ENCODE assay signal across 1 cellular context in the genomic region with DNA sequence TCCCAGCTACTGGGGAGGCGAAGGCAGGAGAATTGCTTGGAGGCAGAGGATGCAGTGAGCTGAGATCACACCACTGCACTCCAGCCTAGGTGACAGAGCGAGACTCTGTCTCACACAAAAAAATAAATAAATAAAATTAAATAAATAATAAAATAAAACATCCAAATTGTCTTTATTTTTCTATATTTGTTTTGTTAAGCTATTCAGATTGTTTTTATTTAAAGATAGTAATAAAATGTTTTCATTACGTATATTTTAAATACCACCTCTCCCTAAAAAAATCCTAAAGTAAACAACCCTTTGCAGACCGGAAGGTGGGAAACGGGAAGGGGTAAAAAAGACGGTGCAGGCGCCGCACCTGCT.
TF ChIP-seq lines count a peak whose summit lies in the region.

No MANE protein-coding gene starts in this region.

TF ChIP-seq in IMR-90, 13 proteins besides CTCF, POLR2A, EP300 and RAD21:
- no peak for TF ChIP-seq RFX5 (IDR thresholded peaks at IDR 0.05; ENCODE audit: low read depth, low read length)
- TF ChIP-seq SMC3 (IDR thresholded peaks at IDR 0.05; ENCODE audit: low read depth, low read length), result no peak
- TF ChIP-seq CEBPB (IDR thresholded peaks at IDR 0.05; ENCODE audit: low read depth, low read length), result no peak
- TF ChIP-seq MAFK (IDR thresholded peaks at IDR 0.05; ENCODE audit: low read depth, low read length), result no peak
- TF ChIP-seq, protein P1, sequence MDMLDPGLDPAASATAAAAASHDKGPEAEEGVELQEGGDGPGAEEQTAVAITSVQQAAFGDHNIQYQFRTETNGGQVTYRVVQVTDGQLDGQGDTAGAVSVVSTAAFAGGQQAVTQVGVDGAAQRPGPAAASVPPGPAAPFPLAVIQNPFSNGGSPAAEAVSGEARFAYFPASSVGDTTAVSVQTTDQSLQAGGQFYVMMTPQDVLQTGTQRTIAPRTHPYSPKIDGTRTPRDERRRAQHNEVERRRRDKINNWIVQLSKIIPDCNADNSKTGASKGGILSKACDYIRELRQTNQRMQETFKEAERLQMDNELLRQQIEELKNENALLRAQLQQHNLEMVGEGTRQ (IDR thresholded peaks at IDR 0.05; ENCODE audit: low read depth, low read length), result no peak
TF ChIP-seq in IMR-90: peak in this region for 0.
